Comparison of ENCODE assay signal across 27 cellular contexts in the genomic region with DNA sequence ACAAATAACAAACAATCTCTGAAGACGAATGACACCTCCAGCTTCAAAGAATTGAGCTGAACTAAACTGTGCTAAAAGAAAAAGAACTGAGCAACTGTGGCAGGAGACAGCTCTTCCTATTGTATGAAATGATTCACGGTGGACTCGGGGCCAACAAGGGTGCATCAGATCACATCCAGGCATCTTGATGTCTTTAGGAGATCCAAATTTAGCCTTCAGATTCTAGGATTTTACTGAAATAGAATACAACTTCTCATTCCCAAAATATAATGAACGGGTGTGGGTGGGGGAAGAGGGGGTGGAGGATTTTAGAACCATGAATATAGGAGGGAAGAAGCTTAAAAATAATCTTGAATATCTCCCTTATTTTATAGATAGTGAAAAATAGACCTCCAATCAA.
A peak's percentile ranks its signal among the peaks of the same experiment; 100 is the strongest.
DNase-seq lines count a peak whose midpoint lies in the region; TF ChIP-seq lines count a peak whose summit lies in the region.
"Had no signal": no experiment of that assay in that cellular context is flagged by ENCODE, and none has a peak within 500 bp of the region (broad histone marks: within the 10 kb centered on the region; RNA-seq: fewer than 3 reads in every experiment).

No MANE protein-coding gene starts in this region.

- H3K4me1 ChIP-seq in ovary (ENCODE audit: insufficient read depth) = peaks cover 11% of the 10 kb centered on the region
- H3K4me1 ChIP-seq: A549; BE2C; BLaER1; BLaER1 treated with 17β-estradiol and CSF1 and Interleukin-3, amounts not matched to agents 10 nM and 100 nM; Caco-2 had no signal

- WGBS in ovary, 3 donors = 85 to 90% (median 90%) methylated on average over 4 of the region's 4 CpGs

- H3K4me3 ChIP-seq in ovary = no peak overlapping the region
- H3K4me3 ChIP-seq: A549; BLaER1; BLaER1 treated with 17β-estradiol and CSF1 and Interleukin-3, amounts not matched to agents 10 nM and 100 nM had no signal

- TF ChIP-seq EP300 in ovary (IDR thresholded peaks at IDR 0.05) = no peak

- H3K27me3 ChIP-seq in ovary = no peaks in the 10 kb centered on the region
- H3K27me3 ChIP-seq: BE2C; BLaER1; BLaER1 treated with 17β-estradiol and CSF1 and Interleukin-3, amounts not matched to agents 10 nM and 100 nM had no signal

- intact Hi-C loops in ovary (cut with DNase I) = no loop called here

- H3K9me3 ChIP-seq in ovary = no peaks in the 10 kb centered on the region
- H3K9me3 ChIP-seq: A549; BE2C; BLaER1; BLaER1 treated with 17β-estradiol and CSF1 and Interleukin-3, amounts not matched to agents 10 nM and 100 nM; Caco-2 had no signal

- no peak for TF ChIP-seq CTCF in ovary (IDR thresholded peaks at IDR 0.05)

- H3K36me3 ChIP-seq in ovary = no peaks in the 10 kb centered on the region
- H3K36me3 ChIP-seq: BE2C; BLaER1; BLaER1 treated with 17β-estradiol and CSF1 and Interleukin-3, amounts not matched to agents 10 nM and 100 nM had no signal

- no peak for TF ChIP-seq POLR2A in ovary (IDR thresholded peaks at IDR 0.05)

- no peak overlapping the region for H3K27ac ChIP-seq in ovary
- H3K27ac ChIP-seq: 22Rv1; A549; BLaER1; BLaER1 treated with 17β-estradiol and CSF1 and Interleukin-3, amounts not matched to agents 10 nM and 100 nM; C4-2B had no signal

- peak; percentile 48 for DNase-seq in putamen (ENCODE audit: low spot score)
- no peak for DNase-seq in ovary
- DNase-seq: 8988T; ACHN; AML-193; BE2C; C1 segment of cervical spinal cord; Caco-2; Calu3; CD4-positive, alpha-beta memory T cell; CD4-positive, alpha-beta T cell; CD4-positive, CD25-positive, alpha-beta regulatory T cell; CD8-positive, alpha-beta memory T cell; CD8-positive, alpha-beta T cell; COR-L47; DMS 273 treated with DMSO at 0.1 percent for 48 hours; DMS153; DMS53; DMS79; DMS79 treated with DMSO at 0.1 percent for 48 hours; DND-41; EL had no signal
